Comparison of ENCODE assay signal across 24 cellular contexts in the genomic region with DNA sequence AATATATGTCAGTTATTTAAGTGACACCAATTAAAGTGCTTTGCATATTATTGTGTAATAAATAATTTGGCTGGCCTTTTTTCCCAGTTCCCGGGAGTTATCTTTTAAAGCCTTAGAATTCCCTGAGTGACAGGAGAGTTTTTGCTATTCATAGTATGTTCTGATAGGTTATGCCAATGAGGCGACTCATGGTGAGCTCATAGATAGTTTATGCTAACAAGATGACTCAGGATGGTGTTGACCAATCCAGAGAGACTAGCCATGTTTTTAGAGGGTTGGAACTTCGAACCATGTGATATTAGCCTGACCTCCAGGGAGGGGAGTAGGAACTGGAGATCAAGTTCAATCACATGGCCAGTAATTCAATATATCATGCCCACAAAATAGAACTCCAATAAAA.
DNase-seq lines count a peak whose midpoint lies in the region; ATAC-seq and TF ChIP-seq lines count a peak whose summit lies in the region.
"Had no signal": no experiment of that assay in that cellular context is flagged by ENCODE, and none has a peak within 500 bp of the region (broad histone marks: within the 10 kb centered on the region; RNA-seq: fewer than 3 reads in every experiment).

No MANE protein-coding gene starts in this region.

- no peak for ATAC-seq in activated naive CD4-positive, alpha-beta T cell treated with anti-CD3 and anti-CD28 coated beads, Interleukin-2, amount 50 U/mL, for 72 hours
- ATAC-seq: GM12878; stimulated activated naive CD8-positive, alpha-beta T cell treated with anti-CD3 and anti-CD28 coated beads, Interleukin-15, amount 100 ng/mL, for 72 hours; upper lobe of right lung had no signal

- TF ChIP-seq CTCF in RWPE1 (conservative IDR thresholded peaks at IDR 0.05; ENCODE audit: low read depth) (no peak), fibroblast of lung (conservative IDR thresholded peaks at IDR 0.05 in 1 of 2, IDR thresholded peaks at IDR 0.05 in 1 of 2; ENCODE audit: low read depth in 1 of 2, low read length in 2 of 2) (no peak)

- H3K27me3 ChIP-seq in fibroblast of lung (ENCODE audit: control insufficient read depth, insufficient read depth, low read length): no peaks in the 10 kb centered on the region
- H3K27me3 ChIP-seq: hepatocyte, upper lobe of right lung had no signal

- no peak overlapping the region for H3K27ac Mint-ChIP-seq in activated naive CD4-positive, alpha-beta T cell treated with anti-CD3 and anti-CD28 coated beads, Interleukin-2, amount 50 U/mL, for 72 hours
- H3K27ac Mint-ChIP-seq: activated naive CD4-positive, alpha-beta T cell treated with anti-CD3 and anti-CD28 coated beads for 36 hours; B cell had no signal

- no peaks in the 10 kb centered on the region for H4K20me1 ChIP-seq in fibroblast of lung (ENCODE audit: control insufficient read depth, extremely low read depth, insufficient read depth, low read length)

- H3K27ac ChIP-seq in RWPE1: no peak overlapping the region
- H3K27ac ChIP-seq in fibroblast of lung (ENCODE audit: insufficient read depth, low read length): no peak overlapping the region
- H3K27ac ChIP-seq: hepatocyte, upper lobe of right lung had no signal

- H3K36me3 Mint-ChIP-seq in activated naive CD4-positive, alpha-beta T cell treated with anti-CD3 and anti-CD28 coated beads, Interleukin-2, amount 50 U/mL, for 72 hours: no peaks in the 10 kb centered on the region

- CTCF ChIA-PET in HEK293T (lab: Yijun Ruan, JAX): no interaction called here
- CTCF ChIA-PET in RWPE1 (lab: Yijun Ruan, JAX): interaction anchor here (0.5 to 0.6 kb wide), 2 partner anchors 133 to 146 kb away, joined by 4 to 7 read pairs; no protein-coding TSS in a partner anchor

- no peak overlapping the region for H3K4me2 ChIP-seq in fibroblast of lung (ENCODE audit: extremely low read depth, insufficient read depth, low read length)
- H3K4me2 ChIP-seq: hepatocyte had no signal

- H3K4me3 ChIP-seq in fibroblast of lung (replicated peaks in 1 of 4; ENCODE audit: control extremely low read depth in 1 of 4, insufficient read depth in 1 of 4, low read depth in 3 of 4, low read length in 4 of 4): no peak overlapping the region
- H3K4me3 ChIP-seq: GM12878, hepatocyte, lung, upper lobe of right lung had no signal

- no peak overlapping the region for H3K9ac ChIP-seq in fibroblast of lung (ENCODE audit: insufficient read depth, low read length)

- no peaks in the 10 kb centered on the region for H3K36me3 ChIP-seq in fibroblast of lung (ENCODE audit: control insufficient read depth, insufficient read depth, low read length)
- H3K36me3 ChIP-seq: upper lobe of right lung had no signal

- H2AFZ ChIP-seq in fibroblast of lung (ENCODE audit: low read length): no peak overlapping the region
- H2AFZ ChIP-seq: hepatocyte had no signal

- DNase-seq in HEK293T (ENCODE audit: extremely low spot score) (no peak), RWPE1 (ENCODE audit: low spot score) (peak; percentile 19), fibroblast of lung (ENCODE audit: low read depth in 2 of 2) (peak; percentile 54 to 57), renal cortical epithelial cell (ENCODE audit: low read depth) (peak; percentile 4), DMS153 treated with DMSO at 0.1 percent for 48 hours (lab: John Stamatoyannopoulos, UW; ENCODE audit: unreplicated experiment) (no peak), GF-D8 (lab: John Stamatoyannopoulos, UW) (no peak)
- DNase-seq in activated naive CD4-positive, alpha-beta T cell treated with anti-CD3 and anti-CD28 coated beads, Interleukin-2, amount 50 U/mL, for 72 hours (ENCODE audit: low spot score in 2 of 2): no peak
- DNase-seq: activated naive CD4-positive, alpha-beta T cell treated with anti-CD3 and anti-CD28 coated beads for 36 hours; activated T-cell treated with anti-CD3 and anti-CD28 coated beads, Interleukin-2, amount 50 U/mL, for 48 hours; aorta; Kasumi-1; NCI-H1105 treated with DMSO at 0.1 percent for 48 hours; NCI-H2171; NCI-H526 treated with DMSO at 0.1 percent for 48 hours; retina; Right ventricle myocardium superior; stimulated activated CD4-positive, alpha-beta T cell treated with anti-CD3 and anti-CD28 coated beads, Interleukin-4, amount 100 ng/mL, for 4 hours; stimulated activated naive CD8-positive, alpha-beta T cell treated with anti-CD3 and anti-CD28 coated beads, Interleukin-15, amount 100 ng/mL, for 72 hours; SW 1271; upper lobe of right lung had no signal

- peaks cover 0 to 4% of the 10 kb centered on the region in 2 donors for H3K9me3 Mint-ChIP-seq in activated naive CD4-positive, alpha-beta T cell treated with anti-CD3 and anti-CD28 coated beads, Interleukin-2, amount 50 U/mL, for 72 hours
- H3K9me3 Mint-ChIP-seq: activated naive CD4-positive, alpha-beta T cell treated with anti-CD3 and anti-CD28 coated beads for 36 hours had no signal

- POLR2A ChIA-PET in HEK293T (lab: Yijun Ruan, JAX): no interaction called here
- POLR2A ChIA-PET in RWPE1 (lab: Yijun Ruan, JAX; ENCODE audit: low non-redundant PET): no interaction called here

- H3K4me1 ChIP-seq in fibroblast of lung (ENCODE audit: control insufficient read depth, extremely low read depth, insufficient read depth, low read length): no peaks in the 10 kb centered on the region
- H3K4me1 ChIP-seq: upper lobe of right lung had no signal

- no peaks in the 10 kb centered on the region for H3K79me2 ChIP-seq in fibroblast of lung (ENCODE audit: control insufficient read depth, insufficient read depth, low read length)
- H3K79me2 ChIP-seq: hepatocyte had no signal

- H3K9me3 ChIP-seq in fibroblast of lung (ENCODE audit: control insufficient read depth, insufficient read depth, low read depth, low read length): no peaks in the 10 kb centered on the region
- H3K9me3 ChIP-seq: upper lobe of right lung had no signal

TF ChIP-seq in HEK293T, 16 proteins besides CTCF, POLR2A, EP300 and RAD21:
- peak; percentile 37; the same call in 1 of the 2 replicates for TF ChIP-seq PKNOX1 (IDR thresholded peaks at IDR 0.05)
- TF ChIP-seq HDGF (IDR thresholded peaks at IDR 0.05; ENCODE audit: borderline replicate concordance): no peak
TF ChIP-seq in HEK293T: peak in this region for 1.

Comparison
In these comparisons a context has a peak if more than half of its experiments do, and no peak if none do; other contexts are left out.
1. DNase-seq: peak in RWPE1 (single experiment), fibroblast of lung (2 of 2) and renal cortical epithelial cell (single experiment); none in HEK293T (single experiment), DMS153 treated with DMSO at 0.1 percent for 48 hours (single experiment), GF-D8 (single experiment) and activated naive CD4-positive, alpha-beta T cell treated with anti-CD3 and anti-CD28 coated beads, Interleukin-2, amount 50 U/mL, for 72 hours (0 of 2).